9 cellular contexts compared by ENCODE assay signal in the genomic region with DNA sequence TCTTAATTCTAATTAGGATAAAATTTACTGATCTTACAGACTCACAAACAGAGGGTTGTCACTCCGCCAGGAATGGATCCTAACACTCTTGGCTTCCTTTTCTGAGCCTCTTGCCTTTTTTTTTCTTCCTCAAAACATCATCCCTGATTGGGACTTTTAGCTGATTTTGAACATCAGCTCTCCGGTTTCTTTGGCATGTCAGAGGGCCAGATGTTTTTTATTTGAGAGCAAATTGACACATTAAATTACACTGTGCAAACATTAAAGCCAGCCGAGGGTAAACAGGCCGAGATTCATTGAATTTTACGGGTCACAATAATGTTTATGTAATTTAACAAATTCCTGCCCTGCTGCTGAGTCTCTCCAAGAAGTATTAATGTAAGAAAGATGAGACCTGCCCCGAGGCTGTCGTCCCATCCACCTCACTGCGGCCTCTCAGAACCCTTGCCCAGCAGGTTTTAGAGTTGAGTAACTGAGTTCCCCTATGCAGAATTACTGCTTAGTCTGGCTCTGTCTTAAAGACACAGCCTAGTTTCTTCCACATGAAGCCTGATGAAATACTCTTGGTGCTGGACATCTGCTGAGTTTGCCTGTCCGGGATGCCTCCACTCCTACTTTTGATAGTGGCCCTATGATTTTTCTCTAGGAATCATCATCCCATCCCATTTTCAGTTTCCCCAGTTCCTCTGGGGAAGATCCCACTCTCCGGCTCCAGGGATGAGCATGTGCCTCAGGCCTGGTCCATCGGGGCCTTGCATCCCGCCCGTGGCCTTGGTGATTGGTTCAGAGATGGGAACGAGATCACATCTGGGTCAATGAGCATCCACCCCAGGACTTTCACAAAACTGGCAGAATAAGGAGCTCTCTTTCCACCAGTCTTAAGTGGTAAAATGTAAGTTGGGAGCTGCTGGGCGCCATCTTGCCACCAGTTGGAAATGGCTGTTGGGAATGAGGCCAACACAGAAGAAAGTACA.
DNase-seq lines count a peak whose midpoint lies in the region; ATAC-seq and TF ChIP-seq lines count a peak whose summit lies in the region.
"Had no signal": no experiment of that assay in that cellular context is flagged by ENCODE, and none has a peak within 500 bp of the region (broad histone marks: within the 10 kb centered on the region; RNA-seq: fewer than 3 reads in every experiment).

No MANE protein-coding gene starts in this region.

- no peaks in the 10 kb centered on the region for H3K27me3 ChIP-seq in mesendoderm (ENCODE audit: insufficient read depth, low read length, poor library complexity)

- DNase-seq in AG10803 (ENCODE audit: low read depth) (peak; percentile 92), HPDE6-E6E7 (ENCODE audit: extremely low spot score) (peak; percentile 69), amniotic epithelial cell (ENCODE audit: low read depth) (peak; percentile 18), mesendoderm (peak; percentile 56), NCI-H187 treated with DMSO at 0.1 percent for 48 hours (lab: John Stamatoyannopoulos, UW) (no peak), DMS114 treated with DMSO at 0.1 percent for 48 hours (lab: John Stamatoyannopoulos, UW; ENCODE audit: unreplicated experiment) (no peak)
- no peak for DNase-seq in activated T-cell treated with anti-CD3 and anti-CD28 coated beads, Interleukin-2, amount 50 U/mL, for 4 hours

- WGBS in mesendoderm (ENCODE audit: extremely low coverage, insufficient coverage, low lambda C conversion rate): no CpG with 5 or more reads among the region's 15 CpGs

- no peak overlapping the region for H2BK5ac ChIP-seq in mesendoderm (ENCODE audit: low read length)

- no peak overlapping the region for H2BK120ac ChIP-seq in mesendoderm (ENCODE audit: low read depth, low read length)

- H3K4me3 Mint-ChIP-seq in activated T-cell treated with anti-CD3 and anti-CD28 coated beads, Interleukin-2, amount 50 U/mL, for 4 hours: no peak overlapping the region

- no peak overlapping the region for H2BK15ac ChIP-seq in mesendoderm (replicated peaks; ENCODE audit: low read depth)

- no peak overlapping the region for H2AK5ac ChIP-seq in mesendoderm (ENCODE audit: low read length)

- peaks cover 9% of the 10 kb centered on the region for H3K4me1 Mint-ChIP-seq in activated T-cell treated with anti-CD3 and anti-CD28 coated beads, Interleukin-2, amount 50 U/mL, for 4 hours (ENCODE audit: low read depth)

- no peak overlapping the region for H4K8ac ChIP-seq in mesendoderm (ENCODE audit: low read depth, low read length)

- H3K4me1 ChIP-seq in mesendoderm (ENCODE audit: control insufficient read depth, low read depth, low read length): peaks cover 12% of the 10 kb centered on the region

- H3K4me3 ChIP-seq in AG10803 (ENCODE audit: low read length): no peak overlapping the region
- no peak overlapping the region for H3K4me3 ChIP-seq in mesendoderm (ENCODE audit: low read length)

- no peaks in the 10 kb centered on the region for H3K9me3 Mint-ChIP-seq in activated T-cell treated with anti-CD3 and anti-CD28 coated beads, Interleukin-2, amount 50 U/mL, for 4 hours

- no peak overlapping the region for H3K4ac ChIP-seq in mesendoderm (ENCODE audit: low read depth, low read length)

- H3K4me2 ChIP-seq in mesendoderm (ENCODE audit: low read length): no peak overlapping the region

- no peaks in the 10 kb centered on the region for H3K36me3 Mint-ChIP-seq in activated T-cell treated with anti-CD3 and anti-CD28 coated beads, Interleukin-2, amount 50 U/mL, for 4 hours (ENCODE audit: insufficient read depth)

- H3K27me3 Mint-ChIP-seq in activated T-cell treated with anti-CD3 and anti-CD28 coated beads, Interleukin-2, amount 50 U/mL, for 4 hours (ENCODE audit: low read depth): no peaks in the 10 kb centered on the region

- no peaks in the 10 kb centered on the region for H3K79me1 ChIP-seq in mesendoderm (ENCODE audit: low read length)

- H3K9ac ChIP-seq in mesendoderm (ENCODE audit: low read length): no peak overlapping the region

- H3K79me2 ChIP-seq in mesendoderm (ENCODE audit: control insufficient read depth, insufficient read depth, low read length): no peaks in the 10 kb centered on the region

- H3K23ac ChIP-seq in mesendoderm (ENCODE audit: low read length): no peak overlapping the region

- no peak overlapping the region for H4K5ac ChIP-seq in mesendoderm (ENCODE audit: low read length)

- H3K36me3 ChIP-seq in mesendoderm (ENCODE audit: control insufficient read depth, insufficient read depth, low read length): no peaks in the 10 kb centered on the region

- H3K56ac ChIP-seq in mesendoderm (ENCODE audit: low read length): no peak overlapping the region

- H3K18ac ChIP-seq in mesendoderm (ENCODE audit: low read length): no peak overlapping the region

- no peak for ATAC-seq in HG02798 (IDR thresholded peaks at IDR 0.05; ENCODE audit: poor library complexity, unreplicated experiment)
- ATAC-seq in activated T-cell treated with anti-CD3 and anti-CD28 coated beads, Interleukin-2, amount 50 U/mL, for 4 hours: no peak

- TF ChIP-seq CTCF in AG10803 (conservative IDR thresholded peaks at IDR 0.05; ENCODE audit: low read length): no peak

- H3K27ac ChIP-seq in mesendoderm (ENCODE audit: low read depth, low read length): no peak overlapping the region
- H3K27ac ChIP-seq: HL-60 had no signal

Comparison
In these comparisons a context has a peak if more than half of its experiments do, and no peak if none do; other contexts are left out.
1. DNase-seq: peak in AG10803 (single experiment), HPDE6-E6E7 (single experiment), amniotic epithelial cell (single experiment) and mesendoderm (single experiment); none in NCI-H187 treated with DMSO at 0.1 percent for 48 hours (single experiment), DMS114 treated with DMSO at 0.1 percent for 48 hours (single experiment) and activated T-cell treated with anti-CD3 and anti-CD28 coated beads, Interleukin-2, amount 50 U/mL, for 4 hours (single experiment).